Comparison of ENCODE assay signal across 7 cellular contexts in genomic region chr19:10643968-10644290, GRCh38. TPM values are rescaled to one million over a fixed set of nuclear protein-coding genes. Genes with fewer than 3 reads are reported as not detected.
A peak's percentile ranks its signal among the peaks of the same experiment; 100 is the strongest.
DNase-seq lines count a peak whose midpoint lies in the region; TF ChIP-seq lines count a peak whose summit lies in the region.
"Had no signal": no experiment of that assay in that cellular context is flagged by ENCODE, and none has a peak within 500 bp of the region (broad histone marks: within the 10 kb centered on the region; RNA-seq: fewer than 3 reads in every experiment).

No MANE protein-coding gene starts in this region.

- peaks cover 11% of the 10 kb centered on the region for H3K4me1 ChIP-seq in smooth muscle cell (ENCODE audit: low read depth)

- H3K4me1 Mint-ChIP-seq in immature natural killer cell, result peaks cover 21 to 26% of the 10 kb centered on the region in 2 donors

- peaks cover 0 to 2% (median 0%) of the 10 kb centered on the region in 6 donors for H3K9me3 Mint-ChIP-seq in immature natural killer cell

- H3K4me3 Mint-ChIP-seq in immature natural killer cell, result peak overlapping the region in 1 of 5 donors; percentile 40

- peaks cover 6% of the 10 kb centered on the region for H4K20me1 ChIP-seq in smooth muscle cell (ENCODE audit: low read depth)

- no peaks in the 10 kb centered on the region for H3K79me2 ChIP-seq in smooth muscle cell (ENCODE audit: low read depth)

- H3K36me3 ChIP-seq in smooth muscle cell (ENCODE audit: low read depth), result no peaks in the 10 kb centered on the region

- H3K27ac Mint-ChIP-seq in immature natural killer cell, result peak overlapping the region; percentile 68 to 93 (median 85)

- no peak for DNase-seq in RWPE1 (ENCODE audit: low spot score)
- DNase-seq in immature natural killer cell, result no peak
- no peak for DNase-seq in NCI-H1436 treated with DMSO at 0.1 percent for 48 hours (lab: John Stamatoyannopoulos, UW)
- no peak for DNase-seq in smooth muscle cell (lab: John Stamatoyannopoulos, UW; ENCODE audit: unreplicated experiment)
- no peak for DNase-seq in NOMO-1 treated with dmso at 0.1 percent for 144 hours (lab: John Stamatoyannopoulos, UW; ENCODE audit: unreplicated experiment)
- DNase-seq: activated CD4-positive, alpha-beta T cell treated with anti-CD3 and anti-CD28 coated beads, Interleukin-2, amount 50 U/mL, for 4 hours had no signal

- H3K4me2 ChIP-seq in smooth muscle cell, result no peak overlapping the region

- H3K27me3 ChIP-seq in smooth muscle cell (ENCODE audit: low read depth), result no peaks in the 10 kb centered on the region

- no peak overlapping the region for H3K4me3 ChIP-seq in smooth muscle cell

- POLR2A ChIA-PET in RWPE1 (lab: Yijun Ruan, JAX; ENCODE audit: low non-redundant PET), result no interaction called here

- TF ChIP-seq CTCF in 22Rv1 (IDR thresholded peaks at IDR 0.05) (no peak), RWPE1 (conservative IDR thresholded peaks at IDR 0.05; ENCODE audit: low read depth) (no peak), smooth muscle cell (IDR thresholded peaks at IDR 0.05; ENCODE audit: borderline replicate concordance, insufficient read depth, poor library complexity, severe bottlenecking) (no peak)

- CTCF ChIA-PET in RWPE1 (lab: Yijun Ruan, JAX), result interaction anchor here (0.7 to 2.1 kb wide), 9 partner anchors 15 to 90 kb away, joined by 3 to 81 read pairs (median 6); no protein-coding TSS in a partner anchor

- 46% methylated on average over 4 of the region's 4 CpGs for WGBS in smooth muscle cell (ENCODE audit: low lambda C conversion rate)

- no peak overlapping the region for H2AFZ ChIP-seq in smooth muscle cell (ENCODE audit: low read depth)

- H3K27me3 Mint-ChIP-seq in immature natural killer cell (ENCODE audit: low read depth in 3 of 3), result peaks cover 0 to 11% (median 2%) of the 10 kb centered on the region in 3 donors

- H3K36me3 Mint-ChIP-seq in immature natural killer cell, result peaks cover 0 to 19% (median 8%) of the 10 kb centered on the region in 3 donors

- no peaks in the 10 kb centered on the region for H3K9me3 ChIP-seq in smooth muscle cell (replicated peaks; ENCODE audit: low read depth)

- H3K27ac ChIP-seq in 22Rv1 (peak overlapping the region; percentile 48), RWPE1 (peak overlapping the region; percentile 76), smooth muscle cell (ENCODE audit: low read depth) (no peak overlapping the region)

- no peak overlapping the region for H3K9ac ChIP-seq in smooth muscle cell (ENCODE audit: low read depth)

- H3F3A ChIP-seq in smooth muscle cell (ENCODE audit: low read depth), result peaks cover 14% of the 10 kb centered on the region

RNA-seq across cellular contexts. Expression of gene ILF3, which starts 10.2 kb away (rescaled TPM):
- polyA plus RNA-seq in immature natural killer cell, result 100 to 1,000 TPM in 1 of 3 donors, 10 to 100 TPM in 2; 33.7 to 107 (median 52.2) TPM
- 78.0 and 125 TPM in 2 replicates for total RNA-seq in smooth muscle cell
- 108 and 118 TPM in 2 replicates for polyA plus RNA-seq in smooth muscle cell

RNA-seq across cellular contexts. Expression of gene SLC44A2, which starts 18.6 kb away (rescaled TPM):
- polyA plus RNA-seq in immature natural killer cell (100 to 1,000 TPM; 195 to 449 (median 327) TPM), smooth muscle cell (123 and 156 TPM in 2 replicates)
- 59.7 and 79.5 TPM in 2 replicates for total RNA-seq in smooth muscle cell

RNA-seq across cellular contexts. Expression of gene AP1M2, which starts 56.8 kb away (rescaled TPM):
- polyA plus RNA-seq in immature natural killer cell, result 1 to 10 TPM in 1 of 3 donors, not detected in 2; 1.8 TPM
- total RNA-seq in smooth muscle cell, result 19.8 and 37.1 TPM in 2 replicates
- 8.8 and 30.2 TPM in 2 replicates for polyA plus RNA-seq in smooth muscle cell

RNA-seq across cellular contexts. Expression of gene QTRT1, which starts 57.3 kb away (rescaled TPM):
- polyA plus RNA-seq in immature natural killer cell, result 10 to 100 TPM; 25.5 to 48.1 (median 33.7) TPM
- 13.3 and 16.0 TPM in 2 replicates for total RNA-seq in smooth muscle cell
- 42.3 and 49.4 TPM in 2 replicates for polyA plus RNA-seq in smooth muscle cell
